17 cellular contexts compared by ENCODE assay signal in genomic region chr1:83928396-83928795, GRCh38.
DNase-seq lines count a peak whose midpoint lies in the region; ATAC-seq and TF ChIP-seq lines count a peak whose summit lies in the region.
"Had no signal": no experiment of that assay in that cellular context is flagged by ENCODE, and none has a peak within 500 bp of the region (broad histone marks: within the 10 kb centered on the region; RNA-seq: fewer than 3 reads in every experiment).

No MANE protein-coding gene starts in this region.

- in situ Hi-C loops in SK-MEL-5 (cut with HindIII; ENCODE audit: low pct_unique_long_range_greater_than_20kb, low sequenced_read_pairs): no loop called here

- H3K9me3 Mint-ChIP-seq in nephron progenitor cell: no peaks in the 10 kb centered on the region
- H3K9me3 Mint-ChIP-seq in naive thymus-derived CD4-positive, alpha-beta T cell: no peaks in the 10 kb centered on the region
- H3K9me3 Mint-ChIP-seq in stimulated activated naive CD8-positive, alpha-beta T cell treated with anti-CD3 and anti-CD28 coated beads, Interleukin-15, amount 100 ng/mL, for 72 hours: no peaks in the 10 kb centered on the region
- H3K9me3 Mint-ChIP-seq: CD4-positive, alpha-beta memory T cell had no signal

- ATAC-seq in GM21447 (IDR thresholded peaks at IDR 0.05; ENCODE audit: unreplicated experiment): no peak
- ATAC-seq in naive thymus-derived CD4-positive, alpha-beta T cell: no peak
- ATAC-seq in stimulated activated naive CD8-positive, alpha-beta T cell treated with anti-CD3 and anti-CD28 coated beads, Interleukin-15, amount 100 ng/mL, for 72 hours: no peak
- ATAC-seq: A549 had no signal

- H3K27ac ChIP-seq in naive thymus-derived CD4-positive, alpha-beta T cell (ENCODE audit: low read depth, low read length): no peak overlapping the region
- H3K27ac ChIP-seq: A549, BLaER1, KMS-11 had no signal

- intact Hi-C loops in naive thymus-derived CD4-positive, alpha-beta T cell (cut with micrococcal nuclease): no loop called here

- no peaks in the 10 kb centered on the region for H3K27me3 Mint-ChIP-seq in nephron progenitor cell (ENCODE audit: low read depth, poor library complexity)
- H3K27me3 Mint-ChIP-seq in naive thymus-derived CD4-positive, alpha-beta T cell: peaks cover 4 to 22% (median 11%) of the 10 kb centered on the region in 5 donors
- H3K27me3 Mint-ChIP-seq in stimulated activated naive CD8-positive, alpha-beta T cell treated with anti-CD3 and anti-CD28 coated beads, Interleukin-15, amount 100 ng/mL, for 72 hours: peaks cover 8% of the 10 kb centered on the region

- H3K4me1 Mint-ChIP-seq in nephron progenitor cell: no peaks in the 10 kb centered on the region
- no peaks in the 10 kb centered on the region for H3K4me1 Mint-ChIP-seq in naive thymus-derived CD4-positive, alpha-beta T cell
- H3K4me1 Mint-ChIP-seq in stimulated activated naive CD8-positive, alpha-beta T cell treated with anti-CD3 and anti-CD28 coated beads, Interleukin-15, amount 100 ng/mL, for 72 hours: no peaks in the 10 kb centered on the region
- H3K4me1 Mint-ChIP-seq: CD4-positive, alpha-beta memory T cell had no signal

- no peak overlapping the region for H3K4me3 ChIP-seq in AG10803 (ENCODE audit: low read length)
- no peak overlapping the region for H3K4me3 ChIP-seq in naive thymus-derived CD4-positive, alpha-beta T cell (ENCODE audit: low read length)
- H3K4me3 ChIP-seq: A549, BLaER1 had no signal

- POLR2A ChIA-PET in naive thymus-derived CD4-positive, alpha-beta T cell (lab: Charles Lee): no interaction called here

- H3K9me3 ChIP-seq in naive thymus-derived CD4-positive, alpha-beta T cell (ENCODE audit: control insufficient read depth in 2 of 3, low read length in 3 of 3): no peaks in the 10 kb centered on the region
- H3K9me3 ChIP-seq: A549, BLaER1 had no signal

- no peak for TF ChIP-seq CTCF in AG10803 (conservative IDR thresholded peaks at IDR 0.05; ENCODE audit: low read length)
- no peak for TF ChIP-seq CTCF in nephron progenitor cell (IDR thresholded peaks at IDR 0.05)

- DNase-seq in AG10803 (ENCODE audit: low read depth) (peak; percentile 24), SK-MEL-5 (ENCODE audit: low read depth, low spot score) (peak; percentile 15), fibroblast of peridontal ligament (ENCODE audit: extremely low read depth) (peak; percentile 62), nephron progenitor cell (no peak)
- no peak for DNase-seq in naive thymus-derived CD4-positive, alpha-beta T cell
- no peak for DNase-seq in stimulated activated naive CD8-positive, alpha-beta T cell treated with anti-CD3 and anti-CD28 coated beads, Interleukin-15, amount 100 ng/mL, for 72 hours
- DNase-seq: Calu3; CD4-positive, alpha-beta memory T cell; GF-D8; MV-4-11; NCI-H1694 treated with DMSO at 0.1 percent for 48 hours; NCI-H510A; RPMI8226 had no signal

- H3K27ac Mint-ChIP-seq in nephron progenitor cell: peak overlapping the region; percentile 6
- no peak overlapping the region for H3K27ac Mint-ChIP-seq in naive thymus-derived CD4-positive, alpha-beta T cell
- H3K27ac Mint-ChIP-seq in stimulated activated naive CD8-positive, alpha-beta T cell treated with anti-CD3 and anti-CD28 coated beads, Interleukin-15, amount 100 ng/mL, for 72 hours: no peak overlapping the region
- H3K27ac Mint-ChIP-seq: CD4-positive, alpha-beta memory T cell had no signal

- H3K4me1 ChIP-seq in naive thymus-derived CD4-positive, alpha-beta T cell (ENCODE audit: control insufficient read depth in 2 of 2, insufficient read depth in 2 of 2, low read length in 2 of 2): no peaks in the 10 kb centered on the region
- H3K4me1 ChIP-seq: BLaER1 had no signal

- H3K4me3 Mint-ChIP-seq in nephron progenitor cell: no peak overlapping the region
- no peak overlapping the region for H3K4me3 Mint-ChIP-seq in naive thymus-derived CD4-positive, alpha-beta T cell
- no peak overlapping the region for H3K4me3 Mint-ChIP-seq in stimulated activated naive CD8-positive, alpha-beta T cell treated with anti-CD3 and anti-CD28 coated beads, Interleukin-15, amount 100 ng/mL, for 72 hours
- H3K4me3 Mint-ChIP-seq: CD4-positive, alpha-beta memory T cell had no signal

- H3K27me3 ChIP-seq in naive thymus-derived CD4-positive, alpha-beta T cell (ENCODE audit: control insufficient read depth in 2 of 2, insufficient read depth in 2 of 2, low read length in 2 of 2): no peaks in the 10 kb centered on the region
- H3K27me3 ChIP-seq: BLaER1 had no signal

- H3K36me3 Mint-ChIP-seq in nephron progenitor cell (ENCODE audit: low read depth): peaks cover 5% of the 10 kb centered on the region
- H3K36me3 Mint-ChIP-seq in naive thymus-derived CD4-positive, alpha-beta T cell: no peaks in the 10 kb centered on the region
- H3K36me3 Mint-ChIP-seq: CD4-positive, alpha-beta memory T cell had no signal

- CTCF ChIA-PET in naive thymus-derived CD4-positive, alpha-beta T cell (lab: Charles Lee): interaction anchor here (0.5 to 1.8 kb wide), 4 partner anchors 15 to 1007 kb away, joined by 3 to 8 read pairs (median 4); no protein-coding TSS in a partner anchor

- H3K36me3 ChIP-seq in naive thymus-derived CD4-positive, alpha-beta T cell (ENCODE audit: control insufficient read depth in 2 of 3, insufficient read depth in 3 of 3, low read length in 3 of 3): no peaks in the 10 kb centered on the region
- H3K36me3 ChIP-seq: BLaER1 had no signal

Comparison
In these comparisons a context has a peak if more than half of its experiments do, and no peak if none do; other contexts are left out.
1. DNase-seq: peak in AG10803 (single experiment), SK-MEL-5 (single experiment) and fibroblast of peridontal ligament (single experiment); none in nephron progenitor cell (single experiment), naive thymus-derived CD4-positive, alpha-beta T cell (0 of 9) and stimulated activated naive CD8-positive, alpha-beta T cell treated with anti-CD3 and anti-CD28 coated beads, Interleukin-15, amount 100 ng/mL, for 72 hours (0 of 2).